Comparison of ENCODE assay signal across 28 cellular contexts in the genomic region with DNA sequence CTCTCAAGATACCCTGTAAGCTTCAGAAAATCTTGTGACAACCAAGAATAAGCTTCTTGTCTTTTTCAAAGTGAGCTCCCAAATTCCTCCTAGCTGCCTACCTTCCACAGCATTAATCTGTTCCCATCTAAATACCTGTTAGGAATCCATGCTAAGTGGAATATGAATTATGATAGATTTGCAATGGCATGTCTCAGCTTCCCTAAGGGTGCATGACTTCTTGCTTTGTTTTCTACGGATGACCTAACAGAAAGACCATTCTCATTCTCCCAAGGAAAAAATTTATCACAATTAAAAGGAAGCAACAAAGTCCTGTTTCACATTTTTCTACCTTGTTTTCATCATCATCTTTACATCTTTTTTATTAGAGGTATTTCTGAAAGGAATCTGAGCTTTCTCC.
A peak's percentile ranks its signal among the peaks of the same experiment; 100 is the strongest.
DNase-seq lines count a peak whose midpoint lies in the region; ATAC-seq, FAIRE-seq and TF ChIP-seq lines count a peak whose summit lies in the region.
"Had no signal": no experiment of that assay in that cellular context is flagged by ENCODE, and none has a peak within 500 bp of the region (broad histone marks: within the 10 kb centered on the region; RNA-seq: fewer than 3 reads in every experiment).

No MANE protein-coding gene starts in this region.

- peaks cover 0 to 17% (median 5%) of the 10 kb centered on the region in 11 donors for H3K9me3 Mint-ChIP-seq in naive thymus-derived CD4-positive, alpha-beta T cell

- no peak for TF ChIP-seq CTCF in gastroesophageal sphincter (IDR thresholded peaks at IDR 0.05)

- no peaks in the 10 kb centered on the region for H3K27me3 ChIP-seq in gastroesophageal sphincter
- H3K27me3 ChIP-seq in naive thymus-derived CD4-positive, alpha-beta T cell (ENCODE audit: control insufficient read depth in 2 of 2, insufficient read depth in 2 of 2, low read length in 2 of 2) = no peaks in the 10 kb centered on the region
- H3K27me3 ChIP-seq: BE2C, BLaER1 had no signal

- H3K4me3 ChIP-seq in gastroesophageal sphincter = no peak overlapping the region
- H3K4me3 ChIP-seq in naive thymus-derived CD4-positive, alpha-beta T cell (ENCODE audit: low read length) = no peak overlapping the region
- H3K4me3 ChIP-seq: BLaER1, GM12878 had no signal

- intact Hi-C loops in naive thymus-derived CD4-positive, alpha-beta T cell (cut with micrococcal nuclease) = no loop called here

- TF ChIP-seq EP300 in gastroesophageal sphincter (IDR thresholded peaks at IDR 0.05) = no peak

- POLR2A ChIA-PET in naive thymus-derived CD4-positive, alpha-beta T cell (lab: Charles Lee) = no interaction called here

- no peaks in the 10 kb centered on the region for H3K27me3 Mint-ChIP-seq in naive thymus-derived CD4-positive, alpha-beta T cell
- H3K27me3 Mint-ChIP-seq: CD4-positive, alpha-beta memory T cell; CD4-positive, CD25-positive, alpha-beta regulatory T cell; CD8-positive, alpha-beta memory T cell had no signal

- no peaks in the 10 kb centered on the region for H3K4me1 Mint-ChIP-seq in naive thymus-derived CD4-positive, alpha-beta T cell
- H3K4me1 Mint-ChIP-seq: CD14-positive monocyte; CD4-positive, alpha-beta memory T cell; CD4-positive, CD25-positive, alpha-beta regulatory T cell; CD8-positive, alpha-beta memory T cell had no signal

- no peak for ATAC-seq in gastroesophageal sphincter
- ATAC-seq in naive thymus-derived CD4-positive, alpha-beta T cell = no peak
- ATAC-seq: GM12878 had no signal

- H3K27ac Mint-ChIP-seq in naive thymus-derived CD4-positive, alpha-beta T cell = no peak overlapping the region
- H3K27ac Mint-ChIP-seq: CD14-positive monocyte; CD4-positive, alpha-beta memory T cell; CD4-positive, CD25-positive, alpha-beta regulatory T cell; CD8-positive, alpha-beta memory T cell had no signal

- TF ChIP-seq POLR2A in gastroesophageal sphincter (IDR thresholded peaks at IDR 0.05) = no peak

- DNase-seq in NCI-H82 (lab: John Stamatoyannopoulos, UW) = peak; percentile 40
- DNase-seq in NCI-H82 treated with DMSO at 0.1 percent for 48 hours (lab: John Stamatoyannopoulos, UW; ENCODE audit: unreplicated experiment) = peak; percentile 18
- no peak for DNase-seq in caudate nucleus (lab: John Stamatoyannopoulos, UW)
- DNase-seq in epithelial cell of prostate (ENCODE audit: low read depth, low spot score) = no peak
- no peak for DNase-seq in NCI-H2107 treated with DMSO at 0.1 percent for 48 hours (lab: John Stamatoyannopoulos, UW; ENCODE audit: unreplicated experiment)
- DNase-seq in RCC 7860 (ENCODE audit: low spot score) = no peak
- DNase-seq in naive thymus-derived CD4-positive, alpha-beta T cell = no peak
- DNase-seq: 8988T; ACHN; BE2C; C1 segment of cervical spinal cord; CD4-positive, alpha-beta memory T cell; CD4-positive, CD25-positive, alpha-beta regulatory T cell; CD8-positive, alpha-beta memory T cell; COR-L47; DMS 273 treated with DMSO at 0.1 percent for 48 hours; DMS153; DMS79; DND-41; EL; GDM1 had no signal

- no peaks in the 10 kb centered on the region for H3K36me3 Mint-ChIP-seq in naive thymus-derived CD4-positive, alpha-beta T cell
- H3K36me3 Mint-ChIP-seq: CD14-positive monocyte; CD4-positive, alpha-beta memory T cell; CD4-positive, CD25-positive, alpha-beta regulatory T cell; CD8-positive, alpha-beta memory T cell had no signal

- CTCF ChIA-PET in naive thymus-derived CD4-positive, alpha-beta T cell (lab: Charles Lee) = no interaction called here

- no peak overlapping the region for H3K4me3 Mint-ChIP-seq in naive thymus-derived CD4-positive, alpha-beta T cell
- H3K4me3 Mint-ChIP-seq: CD14-positive monocyte; CD4-positive, alpha-beta memory T cell; CD4-positive, CD25-positive, alpha-beta regulatory T cell; CD8-positive, alpha-beta memory T cell had no signal

- no peaks in the 10 kb centered on the region for H3K36me3 ChIP-seq in gastroesophageal sphincter
- no peaks in the 10 kb centered on the region for H3K36me3 ChIP-seq in naive thymus-derived CD4-positive, alpha-beta T cell (ENCODE audit: control insufficient read depth in 2 of 3, insufficient read depth in 3 of 3, low read length in 3 of 3)
- H3K36me3 ChIP-seq: BE2C, BLaER1 had no signal

- FAIRE-seq in RCC 7860 (lab: Jason Lieb, UNC) = no peak
- FAIRE-seq: A204.1, GM12878, GM12892, GM18507 had no signal

- peak overlapping the region; percentile 60 for H3K27ac ChIP-seq in caudate nucleus (ENCODE audit: low read depth, low read length)
- peak overlapping the region; percentile 9 for H3K27ac ChIP-seq in epithelial cell of prostate
- no peak overlapping the region for H3K27ac ChIP-seq in gastroesophageal sphincter
- no peak overlapping the region for H3K27ac ChIP-seq in naive thymus-derived CD4-positive, alpha-beta T cell (ENCODE audit: low read depth, low read length)
- H3K27ac ChIP-seq: BLaER1 had no signal

- no peaks in the 10 kb centered on the region for H3K9me3 ChIP-seq in gastroesophageal sphincter
- no peaks in the 10 kb centered on the region for H3K9me3 ChIP-seq in naive thymus-derived CD4-positive, alpha-beta T cell (ENCODE audit: control insufficient read depth in 2 of 3, low read length in 3 of 3)
- H3K9me3 ChIP-seq: BE2C, BLaER1 had no signal

- 62 to 78% methylated on average over 1 of the region's 1 CpG for WGBS in gastroesophageal sphincter (ENCODE audit: low coverage in 1 of 2), 2 donors

- no peaks in the 10 kb centered on the region for H3K4me1 ChIP-seq in gastroesophageal sphincter
- H3K4me1 ChIP-seq in naive thymus-derived CD4-positive, alpha-beta T cell (ENCODE audit: control insufficient read depth in 2 of 2, insufficient read depth in 2 of 2, low read length in 2 of 2) = no peaks in the 10 kb centered on the region
- H3K4me1 ChIP-seq: BE2C, BLaER1 had no signal

Comparison
In these comparisons a context has a peak if more than half of its experiments do, and no peak if none do; other contexts are left out.
1. DNase-seq: peak in NCI-H82 (single experiment) and NCI-H82 treated with DMSO at 0.1 percent for 48 hours (single experiment); none in caudate nucleus (0 of 61), epithelial cell of prostate (single experiment), NCI-H2107 treated with DMSO at 0.1 percent for 48 hours (single experiment), RCC 7860 (single experiment) and naive thymus-derived CD4-positive, alpha-beta T cell (0 of 9).
2. H3K27ac ChIP-seq: peak in caudate nucleus (single experiment) and epithelial cell of prostate (single experiment); none in gastroesophageal sphincter (0 of 4) and naive thymus-derived CD4-positive, alpha-beta T cell (single experiment).